ENCODE assay signal across 23 cellular contexts in genomic region chr2:26658691-26659346, GRCh38. TPM values are rescaled to one million over a fixed set of nuclear protein-coding genes. Genes with fewer than 3 reads are reported as not detected.
DNase-seq lines count a peak whose midpoint lies in the region; ATAC-seq, FAIRE-seq and TF ChIP-seq lines count a peak whose summit lies in the region.
"Had no signal": no experiment of that assay in that cellular context is flagged by ENCODE, and none has a peak within 500 bp of the region (broad histone marks: within the 10 kb centered on the region; RNA-seq: fewer than 3 reads in every experiment).

No MANE protein-coding gene starts in this region.

- 80 to 86% methylated on average over 5 to 6 of the region's 6 CpGs for WGBS in endodermal cell (ENCODE audit: insufficient coverage in 1 of 2, insufficient read length in 1 of 2), 2 experiments

- TF ChIP-seq CTCF in endodermal cell (conservative IDR thresholded peaks at IDR 0.05) (no peak), progenitor cell of endocrine pancreas (IDR thresholded peaks at IDR 0.05; ENCODE audit: unreplicated experiment) (no peak), colonic mucosa (IDR thresholded peaks at IDR 0.05) (no peak)

- no peak overlapping the region for H3K4me3 Mint-ChIP-seq in activated CD8-positive, alpha-beta memory T cell treated with anti-CD3 and anti-CD28 coated beads, Interleukin-2, amount 10 ng/mL, durations not matched to agents 7 days and 5 days
- H3K4me3 Mint-ChIP-seq in endodermal cell (no peak overlapping the region), progenitor cell of endocrine pancreas (ENCODE audit: low read depth) (no peak overlapping the region)
- H3K4me3 Mint-ChIP-seq: CD4-positive, alpha-beta T cell; HFFc6 had no signal

- intact Hi-C loops in colonic mucosa (cut with DNase I): no loop called here

- no peaks in the 10 kb centered on the region for H3K36me3 ChIP-seq in endodermal cell (ENCODE audit: control insufficient read depth, insufficient read depth, low read length)
- no peaks in the 10 kb centered on the region for H3K36me3 ChIP-seq in colonic mucosa

- H3K4me1 ChIP-seq in endodermal cell (ENCODE audit: control insufficient read depth, insufficient read depth, low read length) (no peaks in the 10 kb centered on the region), colonic mucosa (no peaks in the 10 kb centered on the region)
- H3K4me1 ChIP-seq: A549, Caco-2 had no signal

- H3K36me3 Mint-ChIP-seq in activated CD8-positive, alpha-beta memory T cell treated with anti-CD3 and anti-CD28 coated beads, Interleukin-2, amount 10 ng/mL, durations not matched to agents 7 days and 5 days: no peaks in the 10 kb centered on the region
- H3K36me3 Mint-ChIP-seq in endodermal cell (ENCODE audit: low read depth) (no peaks in the 10 kb centered on the region), progenitor cell of endocrine pancreas (ENCODE audit: insufficient read depth) (peaks cover 1% of the 10 kb centered on the region)

- FAIRE-seq in GM19239 (lab: Jason Lieb, UNC): no peak
- FAIRE-seq: A549, D721Med, G401.6, GM12891, GM18507, HepG2 had no signal

- H3K9ac ChIP-seq in endodermal cell (ENCODE audit: extremely low read depth, low read length, poor library complexity, severe bottlenecking) (no peak overlapping the region), colonic mucosa (ENCODE audit: low read depth in 2 of 2, low read length in 2 of 2) (no peak overlapping the region)

- no peaks in the 10 kb centered on the region for H3K4me1 Mint-ChIP-seq in activated CD8-positive, alpha-beta memory T cell treated with anti-CD3 and anti-CD28 coated beads, Interleukin-2, amount 10 ng/mL, durations not matched to agents 7 days and 5 days
- peaks cover 3% of the 10 kb centered on the region for H3K4me1 Mint-ChIP-seq in endodermal cell
- peaks cover 8% of the 10 kb centered on the region for H3K4me1 Mint-ChIP-seq in progenitor cell of endocrine pancreas (ENCODE audit: low read depth)

- ATAC-seq in activated CD8-positive, alpha-beta memory T cell treated with anti-CD3 and anti-CD28 coated beads, Interleukin-2, amount 10 ng/mL, durations not matched to agents 7 days and 5 days: no peak
- ATAC-seq: A549, HCT116, HepG2 had no signal

- H3K27ac ChIP-seq in endodermal cell (ENCODE audit: low read depth, low read length) (no peak overlapping the region), colonic mucosa (no peak overlapping the region)
- H3K27ac ChIP-seq: 22Rv1, A549, C4-2B had no signal

- CTCF ChIA-PET in activated CD8-positive, alpha-beta memory T cell treated with anti-CD3 and anti-CD28 coated beads, Interleukin-2, amount 10 ng/mL, durations not matched to agents 7 days and 5 days (lab: Charles Lee): no interaction called here

- peaks cover 6% of the 10 kb centered on the region for H3K9me3 Mint-ChIP-seq in activated CD8-positive, alpha-beta memory T cell treated with anti-CD3 and anti-CD28 coated beads, Interleukin-2, amount 10 ng/mL, durations not matched to agents 7 days and 5 days (ENCODE audit: low read depth)
- H3K9me3 Mint-ChIP-seq in endodermal cell: peaks cover 31% of the 10 kb centered on the region
- peaks cover 6% of the 10 kb centered on the region for H3K9me3 Mint-ChIP-seq in progenitor cell of endocrine pancreas (ENCODE audit: low read depth)

- H3K4me3 ChIP-seq in endodermal cell (ENCODE audit: low read length) (no peak overlapping the region), colonic mucosa (no peak overlapping the region)
- H3K4me3 ChIP-seq: A549 had no signal

- DNase-seq in activated CD8-positive, alpha-beta memory T cell treated with anti-CD3 and anti-CD28 coated beads, Interleukin-2, amount 10 ng/mL, durations not matched to agents 7 days and 5 days: peak; percentile 5
- DNase-seq in activated CD8-positive, alpha-beta memory T cell treated with anti-CD3 and anti-CD28 coated beads, Interleukin-2, amount 50 U/mL, for 48 hours: no peak
- DNase-seq in endodermal cell (peak; percentile 40), progenitor cell of endocrine pancreas (ENCODE audit: low spot score, unreplicated experiment) (no peak), SHP77 (lab: John Stamatoyannopoulos, UW) (no peak), colonic mucosa (no peak), GM19239 (ENCODE audit: insufficient read length, low spot score) (no peak)
- DNase-seq: AML-193; Caco-2; CD4-positive, alpha-beta T cell; GOT3; H7; HFFc6 had no signal

- H3K9me3 ChIP-seq in endodermal cell (ENCODE audit: control insufficient read depth, low read length): peaks cover 21% of the 10 kb centered on the region
- H3K9me3 ChIP-seq in colonic mucosa: no peaks in the 10 kb centered on the region

- H3K27me3 Mint-ChIP-seq in activated CD8-positive, alpha-beta memory T cell treated with anti-CD3 and anti-CD28 coated beads, Interleukin-2, amount 10 ng/mL, durations not matched to agents 7 days and 5 days: peaks cover 17% of the 10 kb centered on the region
- H3K27me3 Mint-ChIP-seq in endodermal cell (ENCODE audit: insufficient read depth) (no peaks in the 10 kb centered on the region), progenitor cell of endocrine pancreas (peaks cover under 1% of the 10 kb centered on the region)

- H3K27me3 ChIP-seq in endodermal cell (ENCODE audit: control insufficient read depth, insufficient read depth, low read length, poor library complexity, severe bottlenecking) (no peaks in the 10 kb centered on the region), colonic mucosa (no peaks in the 10 kb centered on the region)

- no peak overlapping the region for H3K27ac Mint-ChIP-seq in activated CD8-positive, alpha-beta memory T cell treated with anti-CD3 and anti-CD28 coated beads, Interleukin-2, amount 10 ng/mL, durations not matched to agents 7 days and 5 days
- no peak overlapping the region for H3K27ac Mint-ChIP-seq in endodermal cell
- peak overlapping the region; percentile 11 for H3K27ac Mint-ChIP-seq in progenitor cell of endocrine pancreas
- H3K27ac Mint-ChIP-seq: CD4-positive, alpha-beta T cell; HFFc6 had no signal

RNA-seq across cellular contexts. Expression of gene CIB4, which starts 17.7 kb away (rescaled TPM):
- total RNA-seq in activated CD8-positive, alpha-beta memory T cell treated with anti-CD3 and anti-CD28 coated beads, Interleukin-2, amount 10 ng/mL, durations not matched to agents 7 days and 5 days: not detected
- not detected for total RNA-seq in endodermal cell
- polyA plus RNA-seq in endodermal cell (2013, experiment 1 of 2): not detected
- not detected for polyA plus RNA-seq in endodermal cell (2013, experiment 2 of 2)
- not detected in 2 replicates for total RNA-seq in progenitor cell of endocrine pancreas
- not detected for total RNA-seq in colonic mucosa
- total RNA-seq: Caco-2; CD4-positive, alpha-beta T cell; H7; HepG2; HFFc6 had no signal
- polyA plus RNA-seq: BJ, HepG2 had no signal

RNA-seq across cellular contexts. Expression of gene KCNK3, which starts 33.7 kb away (rescaled TPM):
- not detected for total RNA-seq in activated CD8-positive, alpha-beta memory T cell treated with anti-CD3 and anti-CD28 coated beads, Interleukin-2, amount 10 ng/mL, durations not matched to agents 7 days and 5 days
- total RNA-seq in endodermal cell: not detected
- polyA plus RNA-seq in endodermal cell (2013, experiment 1 of 2): 1.9 TPM
- 1.7 TPM for polyA plus RNA-seq in endodermal cell (2013, experiment 2 of 2)
- total RNA-seq in progenitor cell of endocrine pancreas: 1.2 and 1.5 TPM in 2 replicates
- 1 to 10 TPM; 1.2 to 1.5 TPM for total RNA-seq in colonic mucosa
- total RNA-seq: CD4-positive, alpha-beta T cell; HepG2; HFFc6 had no signal
- polyA plus RNA-seq: HepG2 had no signal

Comparison
In these comparisons a context has a peak if more than half of its experiments do, and no peak if none do; other contexts are left out.
1. DNase-seq: peak in activated CD8-positive, alpha-beta memory T cell treated with anti-CD3 and anti-CD28 coated beads, Interleukin-2, amount 10 ng/mL, durations not matched to agents 7 days and 5 days (single experiment) and endodermal cell (single experiment); none in activated CD8-positive, alpha-beta memory T cell treated with anti-CD3 and anti-CD28 coated beads, Interleukin-2, amount 50 U/mL, for 48 hours (single experiment), progenitor cell of endocrine pancreas (single experiment), SHP77 (0 of 2), colonic mucosa (single experiment) and GM19239 (single experiment).